ENCODE assay signal across 10 cellular contexts in the genomic region with DNA sequence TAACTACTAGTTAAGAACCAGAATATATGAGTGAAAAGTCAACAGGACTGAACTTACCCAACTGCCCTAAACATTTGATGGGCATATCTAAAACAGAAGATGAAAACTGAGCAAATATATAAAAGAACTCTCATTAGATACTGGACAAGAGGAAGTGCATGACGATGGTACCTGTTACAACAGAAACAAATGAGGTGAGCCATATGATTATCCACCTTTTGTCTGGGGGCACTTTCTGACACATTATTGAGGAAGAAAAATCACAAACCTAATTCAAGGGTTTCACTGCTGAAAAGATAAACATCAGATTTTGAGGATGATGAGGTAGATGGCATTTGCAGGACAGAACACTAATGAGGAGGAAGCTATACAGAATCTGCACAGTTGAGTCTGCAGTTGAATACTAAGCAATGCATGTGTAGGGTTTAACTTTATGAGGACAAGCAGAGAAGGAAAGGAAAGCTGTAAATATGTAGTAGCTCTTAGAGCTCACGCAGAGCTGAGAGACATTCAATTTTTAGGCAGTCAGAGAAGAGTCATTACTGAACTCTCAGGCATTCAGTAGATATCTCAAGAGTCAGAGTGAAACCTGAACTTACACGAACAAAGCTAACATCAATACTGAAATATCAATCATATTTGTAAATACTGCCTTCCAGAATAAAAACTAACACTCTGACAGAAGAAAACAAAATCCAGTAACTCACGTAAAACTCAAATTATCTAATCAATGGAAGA.
DNase-seq lines count a peak whose midpoint lies in the region; ATAC-seq and FAIRE-seq lines count a peak whose summit lies in the region.
"Had no signal": no experiment of that assay in that cellular context is flagged by ENCODE, and none has a peak within 500 bp of the region (broad histone marks: within the 10 kb centered on the region; RNA-seq: fewer than 3 reads in every experiment).

No MANE protein-coding gene starts in this region.

- no peaks in the 10 kb centered on the region for H3K27me3 Mint-ChIP-seq in T-helper 2 cell treated with Interferon-gamma antibody and Interleukin-4, amounts not matched to agents 5 μg/mL and 100 μg/mL, for 36 hours (ENCODE audit: low read depth)
- no peaks in the 10 kb centered on the region for H3K27me3 Mint-ChIP-seq in effector memory CD8-positive, alpha-beta T cell

- peaks cover 64% of the 10 kb centered on the region for H3K36me3 Mint-ChIP-seq in T-helper 2 cell treated with Interferon-gamma antibody and Interleukin-4, amounts not matched to agents 5 μg/mL and 100 μg/mL, for 36 hours (ENCODE audit: low read depth)
- no peaks in the 10 kb centered on the region for H3K36me3 Mint-ChIP-seq in effector memory CD8-positive, alpha-beta T cell (ENCODE audit: insufficient read depth)

- peak; percentile 92 for ATAC-seq in GM18502 (IDR thresholded peaks at IDR 0.05; ENCODE audit: poor library complexity, unreplicated experiment)
- peak; percentile 94 for ATAC-seq in GM19452 (IDR thresholded peaks at IDR 0.05; ENCODE audit: unreplicated experiment)
- peak; percentile 76 for ATAC-seq in HG02970 (IDR thresholded peaks at IDR 0.05; ENCODE audit: low FRiP score, unreplicated experiment)
- no peak for ATAC-seq in effector memory CD8-positive, alpha-beta T cell (replicated peaks)

- peak overlapping the region; percentile 53 for H3K4me3 Mint-ChIP-seq in T-helper 2 cell treated with Interferon-gamma antibody and Interleukin-4, amounts not matched to agents 5 μg/mL and 100 μg/mL, for 36 hours
- H3K4me3 Mint-ChIP-seq in effector memory CD8-positive, alpha-beta T cell, result no peak overlapping the region

- FAIRE-seq in RCC 7860 (lab: Jason Lieb, UNC), result no peak

- H3K27ac Mint-ChIP-seq in T-helper 2 cell treated with Interferon-gamma antibody and Interleukin-4, amounts not matched to agents 5 μg/mL and 100 μg/mL, for 36 hours, result peak overlapping the region; percentile 70
- H3K27ac Mint-ChIP-seq in effector memory CD8-positive, alpha-beta T cell, result peak overlapping the region in 1 of 2 donors; percentile 55

- DNase-seq in T-helper 2 cell treated with Interferon-gamma antibody and Interleukin-4, amounts not matched to agents 5 μg/mL and 100 μg/mL, for 36 hours (ENCODE audit: low spot score), result peak; percentile 12
- DNase-seq in cerebellum (ENCODE audit: low spot score), result no peak
- no peak for DNase-seq in SIG-M5 treated with dmso at 0.1 percent for 504 hours (lab: John Stamatoyannopoulos, UW; ENCODE audit: unreplicated experiment)
- DNase-seq in effector memory CD8-positive, alpha-beta T cell, result no peak
- no peak for DNase-seq in RCC 7860 (ENCODE audit: low spot score)
- DNase-seq: glutamatergic neuron, upper lobe of left lung had no signal

- peaks cover 24% of the 10 kb centered on the region for H3K4me1 Mint-ChIP-seq in T-helper 2 cell treated with Interferon-gamma antibody and Interleukin-4, amounts not matched to agents 5 μg/mL and 100 μg/mL, for 36 hours (ENCODE audit: low read depth)
- peaks cover 9 to 25% of the 10 kb centered on the region in 2 donors for H3K4me1 Mint-ChIP-seq in effector memory CD8-positive, alpha-beta T cell (ENCODE audit: low read depth in 2 of 2)

- H3K9me3 Mint-ChIP-seq in T-helper 2 cell treated with Interferon-gamma antibody and Interleukin-4, amounts not matched to agents 5 μg/mL and 100 μg/mL, for 36 hours, result peaks cover 54% of the 10 kb centered on the region
- H3K9me3 Mint-ChIP-seq in effector memory CD8-positive, alpha-beta T cell, result peaks cover 7 to 8% of the 10 kb centered on the region in 2 donors
